25 cellular contexts compared by ENCODE assay signal in the genomic region with DNA sequence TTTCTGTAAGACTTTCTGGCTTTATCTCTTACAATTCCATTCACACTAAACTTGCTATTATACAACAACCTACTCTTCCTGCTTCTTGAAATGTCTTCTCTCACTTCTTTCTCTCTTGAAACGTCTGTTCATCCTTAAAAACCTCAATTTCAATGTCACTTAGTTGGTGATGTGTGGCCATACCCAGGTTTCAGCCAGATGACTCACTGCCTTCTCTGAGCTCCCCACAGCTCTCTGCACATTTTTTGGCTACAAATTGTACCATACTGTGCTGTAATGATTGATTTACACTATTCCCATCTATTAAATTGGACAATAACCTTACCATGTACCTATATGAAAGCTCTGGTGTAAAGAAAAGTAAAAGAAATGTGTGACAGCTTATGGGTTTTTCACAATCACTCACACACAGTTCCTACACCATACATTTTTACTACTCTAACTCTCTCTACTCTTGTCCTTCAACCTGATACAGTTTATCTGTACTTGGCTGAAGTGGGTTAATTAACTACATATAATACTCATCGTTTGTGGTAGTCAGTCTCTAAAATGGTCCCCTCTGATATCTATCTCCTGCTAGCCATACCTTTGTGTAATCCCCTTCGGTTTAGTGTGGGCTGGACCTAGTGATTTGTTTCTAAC.
A peak's percentile ranks its signal among the peaks of the same experiment; 100 is the strongest.
DNase-seq lines count a peak whose midpoint lies in the region; ATAC-seq and TF ChIP-seq lines count a peak whose summit lies in the region.
"Had no signal": no experiment of that assay in that cellular context is flagged by ENCODE, and none has a peak within 500 bp of the region (broad histone marks: within the 10 kb centered on the region; RNA-seq: fewer than 3 reads in every experiment).

No MANE protein-coding gene starts in this region.

- H3K9me3 ChIP-seq in cardiac muscle cell (ENCODE audit: low read depth) = no peaks in the 10 kb centered on the region
- H3K9me3 ChIP-seq in right lobe of liver = no peaks in the 10 kb centered on the region
- H3K9me3 ChIP-seq: ascending aorta, BE2C, gastrocnemius medialis, HAP-1, stomach, tibial artery had no signal

- peaks cover 16% of the 10 kb centered on the region for H3K36me3 Mint-ChIP-seq in activated naive CD8-positive, alpha-beta T cell
- no peaks in the 10 kb centered on the region for H3K36me3 Mint-ChIP-seq in nephron progenitor cell (ENCODE audit: low read depth)
- H3K36me3 Mint-ChIP-seq: immature natural killer cell had no signal

- 19% methylated on average over 3 of the region's 3 CpGs for WGBS in right lobe of liver (ENCODE audit: insufficient coverage, low coverage, low lambda C conversion rate, missing lambda C conversion rate)

- TF ChIP-seq POLR2A in right lobe of liver (IDR thresholded peaks at IDR 0.05) = no peak

- intact Hi-C loops in Right ventricle myocardium superior (cut with DNase I) (no loop called here), right lobe of liver (cut with DNase I) (no loop called here)

- H3K27me3 Mint-ChIP-seq in activated naive CD8-positive, alpha-beta T cell = no peaks in the 10 kb centered on the region
- peaks cover 5% of the 10 kb centered on the region for H3K27me3 Mint-ChIP-seq in nephron progenitor cell (ENCODE audit: low read depth, poor library complexity)
- H3K27me3 Mint-ChIP-seq: activated naive CD4-positive, alpha-beta T cell treated with anti-CD3 and anti-CD28 coated beads, Interleukin-2, amount 50 U/mL, for 24 hours had no signal

- H3K9me3 Mint-ChIP-seq in activated naive CD8-positive, alpha-beta T cell (ENCODE audit: low read depth) = no peaks in the 10 kb centered on the region
- peaks cover 1% of the 10 kb centered on the region for H3K9me3 Mint-ChIP-seq in nephron progenitor cell
- H3K9me3 Mint-ChIP-seq: activated naive CD4-positive, alpha-beta T cell treated with anti-CD3 and anti-CD28 coated beads, Interleukin-2, amount 50 U/mL, for 24 hours; T-helper 1 cell treated with Interleukin-12 subunit alpha and Interleukin-12 subunit beta and Interleukin-4 antibody, amounts not matched to agents 30 μg/mL and 1 μg/mL, for 36 hours had no signal

- H3K4me1 ChIP-seq in cardiac muscle cell (ENCODE audit: low read depth) = peaks cover 46% of the 10 kb centered on the region
- H3K4me1 ChIP-seq in right lobe of liver = no peaks in the 10 kb centered on the region
- H3K4me1 ChIP-seq: ascending aorta, BE2C, gastrocnemius medialis, stomach, tibial artery had no signal

- TF ChIP-seq CTCF in cardiac muscle cell (IDR thresholded peaks at IDR 0.05; ENCODE audit: low read depth, low read length) (no peak), nephron progenitor cell (IDR thresholded peaks at IDR 0.05) (no peak), right lobe of liver (IDR thresholded peaks at IDR 0.05) (no peak)

- H3K4me3 Mint-ChIP-seq in activated naive CD8-positive, alpha-beta T cell = no peak overlapping the region
- no peak overlapping the region for H3K4me3 Mint-ChIP-seq in nephron progenitor cell
- H3K4me3 Mint-ChIP-seq: activated naive CD4-positive, alpha-beta T cell treated with anti-CD3 and anti-CD28 coated beads, Interleukin-2, amount 50 U/mL, for 24 hours; immature natural killer cell; T-helper 1 cell treated with Interleukin-12 subunit alpha and Interleukin-12 subunit beta and Interleukin-4 antibody, amounts not matched to agents 30 μg/mL and 1 μg/mL, for 36 hours had no signal

- ATAC-seq in Right ventricle myocardium superior (ENCODE audit: poor library complexity) (no peak), GM18870 (IDR thresholded peaks at IDR 0.05; ENCODE audit: unreplicated experiment) (no peak), GM21526 (IDR thresholded peaks at IDR 0.05; ENCODE audit: low FRiP score, unreplicated experiment) (no peak), right lobe of liver (no peak)
- ATAC-seq: gastrocnemius medialis, left lobe of liver had no signal

- H3K27ac ChIP-seq in cardiac muscle cell = peak overlapping the region; percentile 90
- H3K27ac ChIP-seq in right lobe of liver = no peak overlapping the region
- H3K27ac ChIP-seq: ascending aorta, gastrocnemius medialis, RWPE1, stomach, tibial artery had no signal

- H3K27me3 ChIP-seq in cardiac muscle cell (no peaks in the 10 kb centered on the region), right lobe of liver (no peaks in the 10 kb centered on the region)
- H3K27me3 ChIP-seq: ascending aorta, BE2C, gastrocnemius medialis, stomach, tibial artery had no signal

- H3K4me1 Mint-ChIP-seq in activated naive CD8-positive, alpha-beta T cell (ENCODE audit: low read depth) = peaks cover 54% of the 10 kb centered on the region
- H3K4me1 Mint-ChIP-seq in nephron progenitor cell = peaks cover 28% of the 10 kb centered on the region
- H3K4me1 Mint-ChIP-seq: immature natural killer cell had no signal

- peak overlapping the region; percentile 22 for H3K27ac Mint-ChIP-seq in activated naive CD8-positive, alpha-beta T cell
- H3K27ac Mint-ChIP-seq in nephron progenitor cell = peak overlapping the region; percentile 2
- H3K27ac Mint-ChIP-seq: activated naive CD4-positive, alpha-beta T cell treated with anti-CD3 and anti-CD28 coated beads, Interleukin-2, amount 50 U/mL, for 24 hours; immature natural killer cell; T-helper 1 cell treated with Interleukin-12 subunit alpha and Interleukin-12 subunit beta and Interleukin-4 antibody, amounts not matched to agents 30 μg/mL and 1 μg/mL, for 36 hours had no signal

- DNase-seq in cardiac muscle cell (ENCODE audit: low read depth in 1 of 2, low spot score in 1 of 2) = no peak
- DNase-seq in Right ventricle myocardium superior = no peak
- no peak for DNase-seq in nephron progenitor cell
- DNase-seq in HK-2 (ENCODE audit: unreplicated experiment) = no peak
- no peak for DNase-seq in right lobe of liver
- DNase-seq: ACHN; activated CD4-positive, alpha-beta T cell treated with anti-CD3 and anti-CD28 coated beads for 1 hour; BE2C; dermis blood vessel endothelial cell; gastrocnemius medialis; GDM1; hippocampal formation; immature natural killer cell; mesenchymal stem cell; stomach; tibial artery had no signal

- H3K4me3 ChIP-seq in cardiac muscle cell (no peak overlapping the region), right lobe of liver (no peak overlapping the region)
- H3K4me3 ChIP-seq: ascending aorta, gastrocnemius medialis, HAP-1, stomach, tibial artery had no signal

- H3K36me3 ChIP-seq in cardiac muscle cell (no peaks in the 10 kb centered on the region), right lobe of liver (no peaks in the 10 kb centered on the region)
- H3K36me3 ChIP-seq: ascending aorta, BE2C, gastrocnemius medialis, HAP-1, stomach, tibial artery had no signal
